Comparison of ENCODE assay signal across 8 cellular contexts in the genomic region with DNA sequence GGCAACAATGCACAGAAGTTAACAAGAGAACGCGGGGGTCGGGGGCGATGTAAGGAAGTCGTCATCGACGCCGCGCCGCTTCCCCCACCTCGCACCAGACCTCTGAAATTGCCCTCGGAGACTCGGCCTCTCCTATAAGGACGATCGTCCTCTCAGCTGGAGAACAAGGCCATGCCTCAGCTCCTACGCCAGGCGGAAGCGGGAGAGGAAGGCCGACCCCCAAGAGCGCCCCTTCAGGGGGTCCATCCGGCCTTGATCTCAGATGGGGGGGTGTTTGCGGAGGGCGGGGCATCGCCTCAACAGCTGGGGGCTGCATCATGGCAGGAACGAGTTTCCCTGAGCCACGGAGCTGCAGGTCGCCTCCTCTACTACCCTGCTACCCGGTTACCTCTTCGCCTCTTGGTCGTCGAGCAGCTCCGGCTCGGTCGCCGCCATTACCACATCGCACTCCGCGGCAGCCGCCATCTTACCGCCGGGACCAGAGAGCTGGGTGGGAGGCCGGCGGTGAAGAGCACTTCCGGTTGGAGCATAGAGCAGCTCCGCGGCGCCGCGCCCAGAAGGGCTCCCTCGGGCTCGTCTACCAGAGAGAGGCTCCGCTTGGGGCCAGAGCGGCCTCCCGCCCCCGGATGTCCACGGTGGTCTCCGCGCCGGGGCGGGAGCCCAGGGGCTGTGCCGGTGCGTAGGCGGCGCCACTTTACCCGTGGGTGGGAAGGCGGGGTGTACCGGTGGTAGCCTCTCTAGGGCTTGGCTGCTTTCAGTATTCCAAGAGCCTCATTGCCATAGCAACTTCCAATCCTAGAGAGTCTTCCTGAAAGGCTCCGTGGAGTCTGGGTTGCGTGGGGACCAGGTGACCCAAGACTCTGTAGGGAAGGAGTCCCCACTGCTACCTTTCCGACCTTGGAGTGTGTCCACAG. TPM values are rescaled to one million over a fixed set of nuclear protein-coding genes. Genes with fewer than 3 reads are reported as not detected.
DNase-seq lines count a peak whose midpoint lies in the region; ATAC-seq and TF ChIP-seq lines count a peak whose summit lies in the region.

A gene with protein sequence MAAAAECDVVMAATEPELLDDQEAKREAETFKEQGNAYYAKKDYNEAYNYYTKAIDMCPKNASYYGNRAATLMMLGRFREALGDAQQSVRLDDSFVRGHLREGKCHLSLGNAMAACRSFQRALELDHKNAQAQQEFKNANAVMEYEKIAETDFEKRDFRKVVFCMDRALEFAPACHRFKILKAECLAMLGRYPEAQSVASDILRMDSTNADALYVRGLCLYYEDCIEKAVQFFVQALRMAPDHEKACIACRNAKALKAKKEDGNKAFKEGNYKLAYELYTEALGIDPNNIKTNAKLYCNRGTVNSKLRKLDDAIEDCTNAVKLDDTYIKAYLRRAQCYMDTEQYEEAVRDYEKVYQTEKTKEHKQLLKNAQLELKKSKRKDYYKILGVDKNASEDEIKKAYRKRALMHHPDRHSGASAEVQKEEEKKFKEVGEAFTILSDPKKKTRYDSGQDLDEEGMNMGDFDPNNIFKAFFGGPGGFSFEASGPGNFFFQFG (minus strand): TSS at position 488 of the 914 bp plus-strand sequence. CDS start 23 bp downstream, at position 465.

- H3K4me3 Mint-ChIP-seq in activated CD4-positive, alpha-beta T cell treated with anti-CD3 and anti-CD28 coated beads for 36 hours, result peak within 1 kb of the TSS; percentile 100

- DNase-seq in AML-193 (lab: John Stamatoyannopoulos, UW) (peak; percentile 94 to 95), NCI-H510A (lab: John Stamatoyannopoulos, UW) (peak; percentile 91), choroid plexus epithelial cell (ENCODE audit: low read depth) (peak; percentile 93)
- DNase-seq in activated CD4-positive, alpha-beta T cell treated with anti-CD3 and anti-CD28 coated beads for 36 hours, result peak; percentile 95
- DNase-seq in stimulated activated CD4-positive, alpha-beta T cell treated with anti-CD3 and anti-CD28 coated beads, Interleukin-1b, Interleukin-23, amount 100 ng/mL, for 24 hours (ENCODE audit: low read depth in 4 of 4, low spot score in 1 of 4), result peak; percentile 73 to 87 (median 80)

- no peaks in the 10 kb centered on the region for H3K27me3 Mint-ChIP-seq in activated CD4-positive, alpha-beta T cell treated with anti-CD3 and anti-CD28 coated beads for 36 hours

- H3K36me3 Mint-ChIP-seq in activated CD4-positive, alpha-beta T cell treated with anti-CD3 and anti-CD28 coated beads for 36 hours (ENCODE audit: low read depth), result peaks cover 32% of the 10 kb centered on the region

- no peaks in the 10 kb centered on the region for H3K27me3 ChIP-seq in layer of hippocampus (ENCODE audit: control insufficient read depth, insufficient read depth, low read length)

- CTCF ChIA-PET in activated CD4-positive, alpha-beta T cell treated with anti-CD3 and anti-CD28 coated beads for 36 hours (lab: Charles Lee), result interaction anchor here (0.6 to 3.4 kb wide), 28 partner anchors 9 to 1775 kb away, joined by 3 to 18 read pairs (median 4); a partner anchor contains a TSS

- intact Hi-C loops in activated CD4-positive, alpha-beta T cell treated with anti-CD3 and anti-CD28 coated beads for 36 hours (cut with DNase I, micrococcal nuclease), result loop anchor here (1.0 to 5.0 kb wide), 13 partner anchors 51 to 520 kb away; a partner anchor contains a TSS

- H3K4me1 Mint-ChIP-seq in activated CD4-positive, alpha-beta T cell treated with anti-CD3 and anti-CD28 coated beads for 36 hours, result peaks cover 61% of the 10 kb centered on the region

- peak within 1 kb of the TSS; percentile 99 for H3K27ac Mint-ChIP-seq in activated CD4-positive, alpha-beta T cell treated with anti-CD3 and anti-CD28 coated beads for 36 hours

- POLR2A ChIA-PET in activated CD4-positive, alpha-beta T cell treated with anti-CD3 and anti-CD28 coated beads for 36 hours (lab: Charles Lee), result interaction anchor here (0.6 to 1.8 kb wide), 8 partner anchors 51 to 325 kb away, joined by 3 to 23 read pairs (median 4); a partner anchor contains a TSS

- H3K27ac ChIP-seq in layer of hippocampus (ENCODE audit: low read depth, low read length), result peak within 1 kb of the TSS; percentile 93

- peak; percentile 77 for ATAC-seq in HG03432 (IDR thresholded peaks at IDR 0.05; ENCODE audit: unreplicated experiment)
- peak; percentile 88 for ATAC-seq in activated CD4-positive, alpha-beta T cell treated with anti-CD3 and anti-CD28 coated beads for 36 hours

- peak; percentile 86 for TF ChIP-seq POLR2A in GM19099 (IDR thresholded peaks at IDR 0.05; ENCODE audit: extremely low read depth, insufficient read length, low read depth)

- no peak for TF ChIP-seq CTCF in choroid plexus epithelial cell (conservative IDR thresholded peaks at IDR 0.05; ENCODE audit: low read depth, low read length)

- H3K4me3 ChIP-seq in choroid plexus epithelial cell (ENCODE audit: low read depth, low read length), result peak within 1 kb of the TSS; percentile 100

- H3K9me3 Mint-ChIP-seq in activated CD4-positive, alpha-beta T cell treated with anti-CD3 and anti-CD28 coated beads for 36 hours (ENCODE audit: low read depth), result no peaks in the 10 kb centered on the region

RNA-seq across cellular contexts. Expression of the gene that starts here (rescaled TPM):
- total RNA-seq in activated CD4-positive, alpha-beta T cell treated with anti-CD3 and anti-CD28 coated beads for 36 hours, result 10 to 100 TPM; 86.6 to 94.8 TPM

Comparison
In these comparisons a context has a peak if more than half of its experiments do, and no peak if none do; other contexts are left out.
1. Peak in every context shown above with its lines: DNase-seq, ATAC-seq, H3K4me3 ChIP-seq and H3K27ac ChIP-seq.